In genomic region chr7:50467817-50468610, GRCh38 we compare ENCODE assay signal across 8 cellular contexts. TPM values are rescaled to one million over a fixed set of nuclear protein-coding genes. Genes with fewer than 3 reads are reported as not detected.
DNase-seq lines count a peak whose midpoint lies in the region; ATAC-seq and TF ChIP-seq lines count a peak whose summit lies in the region.

No MANE protein-coding gene starts in this region.

- no peaks in the 10 kb centered on the region for H3K36me3 ChIP-seq in DOHH2 (ENCODE audit: control insufficient read depth, low read length)
- no peaks in the 10 kb centered on the region for H3K36me3 ChIP-seq in osteoblast (ENCODE audit: insufficient read depth, low read length)
- no peaks in the 10 kb centered on the region for H3K36me3 ChIP-seq in suprapubic skin

- H3K4me3 Mint-ChIP-seq in activated T-helper 17 cell treated with anti-CD3 and anti-CD28 coated beads, Interleukin-2, amount 50 U/mL, for 72 hours, result peak overlapping the region; percentile 65

- H3K9me3 ChIP-seq in DOHH2 (ENCODE audit: control insufficient read depth, insufficient read depth, low read length) (no peaks in the 10 kb centered on the region), osteoblast (ENCODE audit: low read depth, low read length) (no peaks in the 10 kb centered on the region), suprapubic skin (no peaks in the 10 kb centered on the region)

- H3K27ac Mint-ChIP-seq in activated T-helper 17 cell treated with anti-CD3 and anti-CD28 coated beads, Interleukin-2, amount 50 U/mL, for 72 hours, result peak overlapping the region; percentile 23

- H3K9me2 ChIP-seq in DOHH2 (replicated peaks; ENCODE audit: control insufficient read depth, low read length), result no peaks in the 10 kb centered on the region

- H3K79me2 ChIP-seq in DOHH2 (ENCODE audit: control insufficient read depth, low read length), result no peaks in the 10 kb centered on the region
- no peaks in the 10 kb centered on the region for H3K79me2 ChIP-seq in osteoblast (ENCODE audit: insufficient read depth, low read length)

- H4K20me1 ChIP-seq in DOHH2 (ENCODE audit: control insufficient read depth, insufficient read depth, low read depth, low read length) (no peaks in the 10 kb centered on the region), osteoblast (ENCODE audit: insufficient read depth, low read length) (no peaks in the 10 kb centered on the region)

- H3K4me1 ChIP-seq in DOHH2 (ENCODE audit: control insufficient read depth, low read length) (peaks cover 12% of the 10 kb centered on the region), osteoblast (ENCODE audit: insufficient read depth, low read length) (peaks cover 7% of the 10 kb centered on the region), suprapubic skin (peaks cover 4% of the 10 kb centered on the region)

- H3K4me2 ChIP-seq in DOHH2 (ENCODE audit: low read length) (peak overlapping the region; percentile 63), osteoblast (ENCODE audit: insufficient read depth, low read length) (peak overlapping the region; percentile 73)

- peak; percentile 95 for TF ChIP-seq RAD21 in Ishikawa (IDR thresholded peaks at IDR 0.05; ENCODE audit: low read depth)

- H3K36me3 Mint-ChIP-seq in activated T-helper 17 cell treated with anti-CD3 and anti-CD28 coated beads, Interleukin-2, amount 50 U/mL, for 72 hours (ENCODE audit: low read depth), result no peaks in the 10 kb centered on the region

- H3K27ac ChIP-seq in DOHH2 (ENCODE audit: low read depth, low read length), result no peak overlapping the region
- no peak overlapping the region for H3K27ac ChIP-seq in osteoblast (ENCODE audit: low read depth, low read length)
- H3K27ac ChIP-seq in suprapubic skin, result no peak overlapping the region

- no peaks in the 10 kb centered on the region for H3F3A ChIP-seq in DOHH2 (ENCODE audit: control insufficient read depth, insufficient read depth)

- H2AFZ ChIP-seq in osteoblast (ENCODE audit: low read length), result peak overlapping the region; percentile 76

- no peaks in the 10 kb centered on the region for H3K9me3 Mint-ChIP-seq in activated T-helper 17 cell treated with anti-CD3 and anti-CD28 coated beads, Interleukin-2, amount 50 U/mL, for 72 hours

- TF ChIP-seq EP300 in Ishikawa (IDR thresholded peaks at IDR 0.05; ENCODE audit: borderline replicate concordance) (no peak; the same call in 1 of the 2 replicates), suprapubic skin (IDR thresholded peaks at IDR 0.05) (no peak)

- H3K27me3 Mint-ChIP-seq in activated T-helper 17 cell treated with anti-CD3 and anti-CD28 coated beads, Interleukin-2, amount 50 U/mL, for 72 hours, result peaks cover 3% of the 10 kb centered on the region

- no peak for TF ChIP-seq POLR2A in suprapubic skin (IDR thresholded peaks at IDR 0.05)

- peak; percentile 86 for ATAC-seq in GM21619 (IDR thresholded peaks at IDR 0.05; ENCODE audit: unreplicated experiment)
- ATAC-seq in activated T-helper 17 cell treated with anti-CD3 and anti-CD28 coated beads, Interleukin-2, amount 50 U/mL, for 72 hours (replicated peaks), result peak; percentile 92

- peak overlapping the region; percentile 32; the same call in 1 of the 2 replicates for H3K4me3 ChIP-seq in DOHH2 (ENCODE audit: low read length)
- no peak overlapping the region for H3K4me3 ChIP-seq in foreskin fibroblast (ENCODE audit: low read depth in 1 of 2, low read length in 2 of 2)
- peak overlapping the region; percentile 46 for H3K4me3 ChIP-seq in osteoblast (ENCODE audit: insufficient read depth, low read length)
- H3K4me3 ChIP-seq in suprapubic skin, result no peak overlapping the region

- H3K27me3 ChIP-seq in DOHH2 (ENCODE audit: control insufficient read depth, low read length) (peaks cover 6% of the 10 kb centered on the region), osteoblast (ENCODE audit: insufficient read depth, low read length) (peaks cover 22% of the 10 kb centered on the region), suprapubic skin (no peaks in the 10 kb centered on the region)

- TF ChIP-seq CTCF in DOHH2 (IDR thresholded peaks at IDR 0.05; ENCODE audit: low read depth, low read length, poor library complexity, severe bottlenecking), result peak; percentile 93
- peak; percentile 83 for TF ChIP-seq CTCF in foreskin fibroblast (IDR thresholded peaks at IDR 0.05; ENCODE audit: low read depth, low read length)
- TF ChIP-seq CTCF in osteoblast (IDR thresholded peaks at IDR 0.05; ENCODE audit: extremely low read depth, low read depth, low read length), result peak; percentile 83
- peak; percentile 68 to 83 for TF ChIP-seq CTCF in suprapubic skin (IDR thresholded peaks at IDR 0.05)

- 7% methylated on average over 28 of the region's 30 CpGs for WGBS in suprapubic skin

- DNase-seq in RKO (ENCODE audit: low spot score) (peak; percentile 76), foreskin fibroblast (peak; percentile 55 to 89), osteoblast (ENCODE audit: insufficient read length, low spot score, missing footprints) (peak; percentile 96), suprapubic skin (ENCODE audit: low spot score in 2 of 2) (peak; percentile 85 to 91)

- peaks cover 10% of the 10 kb centered on the region for H3K4me1 Mint-ChIP-seq in activated T-helper 17 cell treated with anti-CD3 and anti-CD28 coated beads, Interleukin-2, amount 50 U/mL, for 72 hours

TF ChIP-seq in Ishikawa, 13 proteins besides CTCF, POLR2A, EP300 and RAD21:
- TF ChIP-seq MAX (IDR thresholded peaks at IDR 0.05) (peak; percentile 96), TAF1 (IDR thresholded peaks at IDR 0.05; ENCODE audit: low read depth) (no peak)
- TF ChIP-seq, protein P1, sequence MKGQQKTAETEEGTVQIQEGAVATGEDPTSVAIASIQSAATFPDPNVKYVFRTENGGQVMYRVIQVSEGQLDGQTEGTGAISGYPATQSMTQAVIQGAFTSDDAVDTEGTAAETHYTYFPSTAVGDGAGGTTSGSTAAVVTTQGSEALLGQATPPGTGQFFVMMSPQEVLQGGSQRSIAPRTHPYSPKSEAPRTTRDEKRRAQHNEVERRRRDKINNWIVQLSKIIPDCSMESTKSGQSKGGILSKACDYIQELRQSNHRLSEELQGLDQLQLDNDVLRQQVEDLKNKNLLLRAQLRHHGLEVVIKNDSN (IDR thresholded peaks at IDR 0.05), result peak; percentile 68

RNA-seq across cellular contexts. Expression of gene FIGNL1, which starts 17.9 kb away (rescaled TPM):
- total RNA-seq in activated T-helper 17 cell treated with anti-CD3 and anti-CD28 coated beads, Interleukin-2, amount 50 U/mL, for 72 hours, result 10 to 100 TPM; 51.9 to 62.5 TPM
- total RNA-seq in osteoblast, result 5.9 and 6.5 TPM in 2 replicates
- total RNA-seq in suprapubic skin, result 10 to 100 TPM in 3 of 4 donors, 1 to 10 TPM in 1; 8.1 to 22.1 (median 16.4) TPM

Comparison
In these comparisons a context has a peak if more than half of its experiments do, and no peak if none do; other contexts are left out.
1. H3K4me3 ChIP-seq: peak in DOHH2 (single experiment) and osteoblast (single experiment); none in foreskin fibroblast (0 of 2) and suprapubic skin (single experiment).
2. Peak in every context shown above with its lines, with median percentiles within 50 percentile points of each other: CTCF ChIP-seq and DNase-seq.